In the genomic region with DNA sequence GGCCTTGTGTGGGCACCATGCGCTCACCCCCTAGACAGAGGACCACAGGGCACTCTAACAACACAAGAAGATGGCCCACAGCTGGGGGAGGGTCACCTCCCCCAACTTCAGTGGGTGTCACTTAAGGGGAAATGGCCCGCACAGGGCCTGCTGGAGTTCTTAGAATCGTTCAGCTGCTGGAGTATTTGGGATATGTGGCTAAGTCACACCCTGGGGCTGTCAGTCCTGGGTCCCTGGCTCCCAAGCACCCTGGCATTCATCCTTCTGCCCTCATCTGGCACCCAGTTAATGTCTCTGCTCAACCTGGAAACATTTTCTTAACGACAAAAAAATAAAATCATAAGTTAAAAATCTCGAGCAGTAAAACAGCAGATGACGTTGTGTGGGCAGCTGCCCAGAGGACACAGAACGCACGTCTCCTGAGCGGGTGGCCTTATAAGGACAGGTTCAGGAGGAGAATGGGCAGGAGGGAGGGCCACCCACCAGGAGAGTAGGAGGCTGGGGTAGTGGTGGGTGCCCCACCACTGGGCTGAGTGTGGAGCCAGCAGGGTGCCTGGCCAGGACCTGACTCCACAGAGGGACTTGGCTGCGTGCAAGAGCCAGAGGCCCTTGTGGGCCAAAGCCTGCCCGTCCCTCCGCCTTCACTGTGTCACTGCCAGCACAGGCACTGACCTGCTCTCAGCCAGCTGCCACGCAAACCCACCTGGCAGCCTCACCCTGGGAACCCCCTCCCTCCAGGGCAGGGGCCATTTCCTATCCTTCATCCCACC, we compare ENCODE assay signal across 16 cellular contexts. TPM values are rescaled to one million over a fixed set of nuclear protein-coding genes. Genes with fewer than 3 reads are reported as not detected.
DNase-seq lines count a peak whose midpoint lies in the region; ATAC-seq, FAIRE-seq and TF ChIP-seq lines count a peak whose summit lies in the region.
"Had no signal": no experiment of that assay in that cellular context is flagged by ENCODE, and none has a peak within 500 bp of the region (broad histone marks: within the 10 kb centered on the region; RNA-seq: fewer than 3 reads in every experiment).

No MANE protein-coding gene starts in this region.

- no peak overlapping the region for H3K9ac ChIP-seq in neural progenitor cell

- H3F3A ChIP-seq in neural progenitor cell (ENCODE audit: low read depth) = peaks cover 32% of the 10 kb centered on the region

- H3K9me3 Mint-ChIP-seq in neural progenitor cell = no peaks in the 10 kb centered on the region
- H3K9me3 Mint-ChIP-seq: T-helper 2 cell treated with Interferon-gamma antibody and Interleukin-4, amounts not matched to agents 5 μg/mL and 100 μg/mL, for 36 hours had no signal

- peaks cover 11% of the 10 kb centered on the region for H3K27me3 Mint-ChIP-seq in neural progenitor cell (ENCODE audit: insufficient read depth, low read depth)
- H3K27me3 Mint-ChIP-seq: activated naive CD8-positive, alpha-beta T cell had no signal

- H3K4me3 Mint-ChIP-seq in neural progenitor cell = no peak overlapping the region
- H3K4me3 Mint-ChIP-seq: activated naive CD8-positive, alpha-beta T cell; T-helper 2 cell treated with Interferon-gamma antibody and Interleukin-4, amounts not matched to agents 5 μg/mL and 100 μg/mL, for 36 hours had no signal

- H3K36me3 ChIP-seq in SJSA1 = no peaks in the 10 kb centered on the region; the same call in 1 of the 2 replicates
- no peaks in the 10 kb centered on the region for H3K36me3 ChIP-seq in neural progenitor cell
- H3K36me3 ChIP-seq in upper lobe of right lung = no peaks in the 10 kb centered on the region
- H3K36me3 ChIP-seq in brain microvascular endothelial cell (replicated peaks) = no peaks in the 10 kb centered on the region

- intact Hi-C loops in cardiac septum (cut with DNase I) (no loop called here), upper lobe of right lung (cut with DNase I) (no loop called here)

- peak; percentile 99 for DNase-seq in SJSA1 (ENCODE audit: low read depth in 1 of 2, low spot score in 2 of 2)
- DNase-seq in cardiac septum (ENCODE audit: low spot score) = peak; percentile 84
- DNase-seq in neural progenitor cell (ENCODE audit: low spot score) = no peak
- DNase-seq in upper lobe of right lung = no peak
- DNase-seq in GM19239 (ENCODE audit: insufficient read length, low spot score) = no peak
- no peak for DNase-seq in NCI-H510A treated with DMSO at 0.1 percent for 48 hours (lab: John Stamatoyannopoulos, UW)
- DNase-seq in brain microvascular endothelial cell = no peak
- DNase-seq: effector CD4-positive, alpha-beta T cell; NCI-H1930; stimulated activated CD4-positive, alpha-beta T cell treated with anti-CD3 and anti-CD28 coated beads, Interleukin-15, amount 100 ng/mL, for 24 hours had no signal

- no peak for TF ChIP-seq CTCF in neural progenitor cell (IDR thresholded peaks at IDR 0.05)
- no peak for TF ChIP-seq CTCF in upper lobe of right lung (IDR thresholded peaks at IDR 0.05)
- TF ChIP-seq CTCF in brain microvascular endothelial cell (IDR thresholded peaks at IDR 0.05; ENCODE audit: low read depth, low read length, missing control alignments) = no peak

- peaks cover 24% of the 10 kb centered on the region for H4K20me1 ChIP-seq in neural progenitor cell (ENCODE audit: low read depth)

- H3K4me3 ChIP-seq in SJSA1 (no peak overlapping the region), neural progenitor cell (no peak overlapping the region), upper lobe of right lung (no peak overlapping the region), brain microvascular endothelial cell (ENCODE audit: low read depth, low read length) (no peak overlapping the region)
- H3K4me3 ChIP-seq: K562 had no signal

- H3K27ac Mint-ChIP-seq in neural progenitor cell = no peak overlapping the region
- H3K27ac Mint-ChIP-seq: activated naive CD8-positive, alpha-beta T cell; T-helper 2 cell treated with Interferon-gamma antibody and Interleukin-4, amounts not matched to agents 5 μg/mL and 100 μg/mL, for 36 hours had no signal

- peak overlapping the region; percentile 34 for H3K4me2 ChIP-seq in neural progenitor cell

- in situ Hi-C loops in brain microvascular endothelial cell (cut with HindIII; ENCODE audit: low pct_ligation_motif_present, low sequenced_read_pairs) = no loop called here

- peaks cover 50% of the 10 kb centered on the region for H3K4me1 Mint-ChIP-seq in neural progenitor cell

- ATAC-seq in upper lobe of right lung (peak; percentile 27), GM18907 (IDR thresholded peaks at IDR 0.05; ENCODE audit: unreplicated experiment) (no peak)
- ATAC-seq: HCT116, K562 had no signal

- H2AFZ ChIP-seq in neural progenitor cell (replicated peaks) = no peak overlapping the region

- no peaks in the 10 kb centered on the region for H3K79me2 ChIP-seq in neural progenitor cell (ENCODE audit: low read depth)

- FAIRE-seq in GM19239 (lab: Jason Lieb, UNC) = no peak
- FAIRE-seq: K562 had no signal

- H3K4me1 ChIP-seq in SJSA1 (replicated peaks) (peaks cover 75% of the 10 kb centered on the region), neural progenitor cell (peaks cover 45% of the 10 kb centered on the region), upper lobe of right lung (peaks cover 52% of the 10 kb centered on the region)

- no peaks in the 10 kb centered on the region for H3K36me3 Mint-ChIP-seq in neural progenitor cell
- H3K36me3 Mint-ChIP-seq: activated naive CD8-positive, alpha-beta T cell had no signal

- H3K27ac ChIP-seq in SJSA1 = peak overlapping the region; percentile 89
- no peak overlapping the region for H3K27ac ChIP-seq in neural progenitor cell
- H3K27ac ChIP-seq in upper lobe of right lung = peak overlapping the region; percentile 86
- no peak overlapping the region for H3K27ac ChIP-seq in brain microvascular endothelial cell

- H3K9me3 ChIP-seq in SJSA1 (replicated peaks) = no peaks in the 10 kb centered on the region
- H3K9me3 ChIP-seq in neural progenitor cell (ENCODE audit: low read depth) = no peaks in the 10 kb centered on the region
- H3K9me3 ChIP-seq in upper lobe of right lung = no peaks in the 10 kb centered on the region

- H3K27me3 ChIP-seq in SJSA1 (replicated peaks) (no peaks in the 10 kb centered on the region), neural progenitor cell (peaks cover 34% of the 10 kb centered on the region), upper lobe of right lung (no peaks in the 10 kb centered on the region), brain microvascular endothelial cell (replicated peaks) (no peaks in the 10 kb centered on the region)

RNA-seq across cellular contexts. Expression of gene KBTBD13, which starts 11.5 kb away (rescaled TPM):
- total RNA-seq in SJSA1 (2014; rRNA removed; shearing (Covaris generic)) = not detected in 2 replicates
- total RNA-seq in cardiac septum (3.3 TPM), neural progenitor cell (ENCODE audit: low replicate concordance) (not detected in 2 replicates), upper lobe of right lung (not detected)

RNA-seq across cellular contexts. Expression of gene RASL12, which starts 20.3 kb away (rescaled TPM):
- total RNA-seq in SJSA1 (2014; rRNA removed; shearing (Covaris generic)) = 175 and 181 TPM in 2 replicates
- total RNA-seq in cardiac septum (11.5 TPM), neural progenitor cell (ENCODE audit: low replicate concordance) (5.8 and 7.7 TPM in 2 replicates), upper lobe of right lung (20.2 TPM)
- total RNA-seq: K562 had no signal

RNA-seq across cellular contexts. Expression of gene UBAP1L, which starts 26.9 kb away (rescaled TPM):
- total RNA-seq in SJSA1 (2014; rRNA removed; shearing (Covaris generic)) = 0.38 and 0.87 TPM in 2 replicates
- total RNA-seq in cardiac septum (2.4 TPM), neural progenitor cell (ENCODE audit: low replicate concordance) (0.39 and 1.1 TPM in 2 replicates), upper lobe of right lung (4.9 TPM)

RNA-seq across cellular contexts. Expression of gene SLC51B, which starts 42.9 kb away (rescaled TPM):
- total RNA-seq in SJSA1 (2014; rRNA removed; shearing (Covaris generic)) = 1.1 TPM in 1 of 2 replicates, not detected in the other
- total RNA-seq in cardiac septum = not detected
- total RNA-seq in neural progenitor cell (ENCODE audit: low replicate concordance) = not detected in 2 replicates
- total RNA-seq in upper lobe of right lung = 3.8 TPM
- total RNA-seq: K562, myocyte had no signal

RNA-seq across cellular contexts. Expression of gene PDCD7, which starts 45.5 kb away (rescaled TPM):
- 25.8 and 29.4 TPM in 2 replicates for total RNA-seq in SJSA1 (2014; rRNA removed; shearing (Covaris generic))
- 17.4 TPM for total RNA-seq in cardiac septum
- total RNA-seq in neural progenitor cell (ENCODE audit: low replicate concordance) = 24.7 and 26.2 TPM in 2 replicates
- total RNA-seq in upper lobe of right lung = 29.4 TPM

Comparison
In these comparisons a context has a peak if more than half of its experiments do, and no peak if none do; other contexts are left out.
1. DNase-seq: peak in SJSA1 (2 of 2) and cardiac septum (single experiment); none in neural progenitor cell (single experiment), upper lobe of right lung (single experiment), GM19239 (single experiment), NCI-H510A treated with DMSO at 0.1 percent for 48 hours (single experiment) and brain microvascular endothelial cell (single experiment).
2. H3K27ac ChIP-seq: peak in SJSA1 (single experiment) and upper lobe of right lung (single experiment); none in neural progenitor cell (single experiment) and brain microvascular endothelial cell (single experiment).